Comparison of ENCODE assay signal across 10 cellular contexts in genomic region chr2:100013892-100014677, GRCh38.
DNase-seq lines count a peak whose midpoint lies in the region; ATAC-seq, FAIRE-seq and TF ChIP-seq lines count a peak whose summit lies in the region.
"Had no signal": no experiment of that assay in that cellular context is flagged by ENCODE, and none has a peak within 500 bp of the region (broad histone marks: within the 10 kb centered on the region; RNA-seq: fewer than 3 reads in every experiment).

No MANE protein-coding gene starts in this region.

- CTCF ChIA-PET in H1 (lab: Charles Lee; ENCODE audit: partially characterized antibody), result interaction anchor here (1.1 to 1.8 kb wide), 2 partner anchors 11 to 247 kb away, joined by 3 to 7 read pairs; no protein-coding TSS in a partner anchor

- no peak overlapping the region for H4K5ac ChIP-seq in H1 (ENCODE audit: insufficient read length, low read depth, low read length)

- H3K9me3 ChIP-seq in H1 (ENCODE audit: insufficient read depth in 2 of 2, low read depth in 1 of 2, low read length in 1 of 2) (no peaks in the 10 kb centered on the region; a peak in 1 of 4 replicates), lower lobe of right lung (no peaks in the 10 kb centered on the region), ascending aorta (no peaks in the 10 kb centered on the region)
- no peaks in the 10 kb centered on the region for H3K9me3 ChIP-seq in effector memory CD4-positive, alpha-beta T cell (ENCODE audit: control insufficient read depth, low read length)

- TF ChIP-seq EP300 in H1 (IDR thresholded peaks at IDR 0.05; ENCODE audit: borderline replicate concordance in 1 of 2, low read depth in 2 of 2, low read length in 2 of 2), result no peak

- no peak overlapping the region for H3K27ac ChIP-seq in H1 (ENCODE audit: low read depth, low read length)
- H3K27ac ChIP-seq in lower lobe of right lung, result no peak overlapping the region
- H3K27ac ChIP-seq in ascending aorta, result no peak overlapping the region
- no peak overlapping the region for H3K27ac ChIP-seq in effector memory CD4-positive, alpha-beta T cell (ENCODE audit: insufficient read depth, low read length, poor library complexity, severe bottlenecking)

- peaks cover 0 to 10% of the 10 kb centered on the region in 2 experiments for H4K20me1 ChIP-seq in H1 (replicated peaks in 1 of 2; ENCODE audit: control insufficient read depth in 1 of 2, insufficient read depth in 2 of 2, low read length in 2 of 2)

- H4K91ac ChIP-seq in H1 (replicated peaks; ENCODE audit: insufficient read length, low read length), result no peak overlapping the region

- no peak overlapping the region for H3K14ac ChIP-seq in H1 (ENCODE audit: insufficient read length)

- no peak overlapping the region for H2BK120ac ChIP-seq in H1 (replicated peaks; ENCODE audit: low read depth, low read length)

- no peaks in the 10 kb centered on the region for H3K27me3 ChIP-seq in H1 (replicated peaks in 1 of 4; ENCODE audit: control insufficient read depth in 3 of 4, extremely low read depth in 1 of 4, insufficient read depth in 3 of 4, low read length in 3 of 4)
- H3K27me3 ChIP-seq in lower lobe of right lung (ENCODE audit: low read depth), result no peaks in the 10 kb centered on the region
- no peaks in the 10 kb centered on the region for H3K27me3 ChIP-seq in ascending aorta
- H3K27me3 ChIP-seq in effector memory CD4-positive, alpha-beta T cell (replicated peaks; ENCODE audit: control insufficient read depth, insufficient read depth, low read length, poor library complexity, severe bottlenecking), result no peaks in the 10 kb centered on the region

- peak overlapping the region; percentile 20; the same call in 1 of the 2 replicates for H2BK12ac ChIP-seq in H1 (ENCODE audit: low read depth, low read length)

- WGBS in H1 (ENCODE audit: extremely low coverage in 1 of 2, insufficient coverage in 1 of 2, insufficient read length in 1 of 2, insufficient replicate concordance in 2 of 2, low coverage in 1 of 2, low lambda C conversion rate in 2 of 2, missing lambda C conversion rate in 1 of 2), 2 experiments, result 80% methylated on average over 5 of the region's 5 CpGs; no CpG with 5 or more reads in 1 of the 2 experiments

- no peak overlapping the region; the same call in 1 of the 2 replicates for H4K8ac ChIP-seq in H1 (ENCODE audit: extremely low read depth, insufficient read depth, low read length)

- H3K79me1 ChIP-seq in H1 (ENCODE audit: low read depth, low read length), result no peaks in the 10 kb centered on the region

- TF ChIP-seq RAD21 in H1 (IDR thresholded peaks at IDR 0.05 in 1 of 2, conservative IDR thresholded peaks at IDR 0.05 in 1 of 2; ENCODE audit: low read depth in 2 of 2, low read length in 2 of 2), result no peak; a peak in 1 of 4 replicates

- POLR2A ChIA-PET in H1 (lab: Charles Lee; ENCODE audit: partially characterized antibody), result no interaction called here

- DNase-seq in AG09309 (ENCODE audit: low read depth) (peak; percentile 96), M059J (ENCODE audit: low read depth) (peak; percentile 93), H1 (ENCODE audit: low read depth in 1 of 2, low spot score in 2 of 2) (peak in 1 of 2 experiments; percentile 25), lower lobe of right lung (no peak), ascending aorta (ENCODE audit: low spot score in 2 of 2) (no peak), NK-92 (lab: John Stamatoyannopoulos, UW; ENCODE audit: unreplicated experiment) (no peak)
- DNase-seq in effector memory CD4-positive, alpha-beta T cell, result no peak
- DNase-seq: NCI-H82 had no signal

- ATAC-seq in lower lobe of right lung, result peak; percentile 67 to 68
- no peak for ATAC-seq in HG03095 (IDR thresholded peaks at IDR 0.05; ENCODE audit: unreplicated experiment)

- no peak overlapping the region for H3K9ac ChIP-seq in H1 (replicated peaks in 1 of 4; ENCODE audit: extremely low read depth in 1 of 4, low read depth in 3 of 4, low read length in 3 of 4)

- H3K4me1 ChIP-seq in H1 (replicated peaks in 1 of 4; ENCODE audit: control insufficient read depth in 3 of 4, insufficient read depth in 4 of 4, low read length in 3 of 4) (no peaks in the 10 kb centered on the region), lower lobe of right lung (peaks cover 9% of the 10 kb centered on the region), ascending aorta (peaks cover 0 to 12% of the 10 kb centered on the region in 2 donors)
- H3K4me1 ChIP-seq in effector memory CD4-positive, alpha-beta T cell (ENCODE audit: control insufficient read depth, insufficient read depth, low read length, poor library complexity, severe bottlenecking), result no peaks in the 10 kb centered on the region

- H2AK5ac ChIP-seq in H1 (ENCODE audit: low read depth, low read length), result peak overlapping the region; percentile 5; the same call in 1 of the 2 replicates

- no peak overlapping the region for H3K4me3 ChIP-seq in AG09309 (ENCODE audit: control insufficient read depth, low read depth, low read length)
- no peak overlapping the region for H3K4me3 ChIP-seq in H1 (ENCODE audit: extremely low read depth in 1 of 4, insufficient read depth in 2 of 4, low read depth in 3 of 4, low read length in 4 of 4)
- no peak overlapping the region for H3K4me3 ChIP-seq in lower lobe of right lung
- H3K4me3 ChIP-seq in ascending aorta, result no peak overlapping the region
- H3K4me3 ChIP-seq in effector memory CD4-positive, alpha-beta T cell (ENCODE audit: insufficient read depth, low read depth, low read length, poor library complexity, severe bottlenecking), result no peak overlapping the region

- H2BK5ac ChIP-seq in H1 (ENCODE audit: low read depth, low read length), result no peak overlapping the region

- intact Hi-C loops in lower lobe of right lung (cut with DNase I), result no loop called here
- intact Hi-C loops in ascending aorta (cut with DNase I), result no loop called here

- no peak for TF ChIP-seq POLR2A in H1 (IDR thresholded peaks at IDR 0.05; ENCODE audit: control extremely low read depth in 1 of 2, low read depth in 2 of 2, low read length in 2 of 2)

- no peak for FAIRE-seq in H1 (lab: Jason Lieb, UNC)
- FAIRE-seq: G401.6 had no signal

- no peaks in the 10 kb centered on the region for H3K79me2 ChIP-seq in H1 (ENCODE audit: control insufficient read depth in 1 of 2, insufficient read depth in 2 of 2, low read length in 2 of 2)

- H3K18ac ChIP-seq in H1 (ENCODE audit: extremely low read depth, low read length), result no peak overlapping the region

- no peak overlapping the region for H2AFZ ChIP-seq in H1 (ENCODE audit: low read length)

- no peak overlapping the region for H3K4me2 ChIP-seq in H1 (ENCODE audit: insufficient read depth in 1 of 2, low read depth in 2 of 2, low read length in 2 of 2)

- no peaks in the 10 kb centered on the region for H3K36me3 ChIP-seq in H1 (ENCODE audit: control insufficient read depth in 2 of 4, insufficient read depth in 4 of 4, low read length in 3 of 4)
- H3K36me3 ChIP-seq in lower lobe of right lung, result no peaks in the 10 kb centered on the region
- no peaks in the 10 kb centered on the region for H3K36me3 ChIP-seq in ascending aorta
- H3K36me3 ChIP-seq in effector memory CD4-positive, alpha-beta T cell (ENCODE audit: control insufficient read depth, insufficient read depth, low read length), result no peaks in the 10 kb centered on the region

- no peak overlapping the region for H3K4ac ChIP-seq in H1 (replicated peaks; ENCODE audit: insufficient read length, low read depth, low read length)

- H3K56ac ChIP-seq in H1 (replicated peaks; ENCODE audit: insufficient read length, low read depth, low read length), result no peak overlapping the region

- H2BK20ac ChIP-seq in H1 (ENCODE audit: low read length), result no peak overlapping the region

- H3K23me2 ChIP-seq in H1 (ENCODE audit: low read depth, low read length), result peaks cover 14% of the 10 kb centered on the region; the same call in 1 of the 2 replicates

- TF ChIP-seq CTCF in AG09309 (IDR thresholded peaks at IDR 0.05; ENCODE audit: control insufficient read depth, insufficient read depth, low read depth, low read length, missing control alignments) (peak; percentile 37), H1 (IDR thresholded peaks at IDR 0.05; ENCODE audit: control extremely low read depth in 1 of 3, insufficient read depth in 1 of 3, low read depth in 1 of 3, low read length in 3 of 3) (0 out of 4 replicates have a peak, but pooled peaks of 1 of the 3 experiments have one; percentile 6), lower lobe of right lung (IDR thresholded peaks at IDR 0.05) (no peak), ascending aorta (IDR thresholded peaks at IDR 0.05) (peak in 1 of 3 experiments; percentile 9)

- no peak overlapping the region; the same call in 1 of the 2 replicates for H2BK15ac ChIP-seq in H1 (ENCODE audit: low read length)

- H3K23ac ChIP-seq in H1 (ENCODE audit: insufficient read length), result no peak overlapping the region

TF ChIP-seq in H1, 55 proteins besides CTCF, POLR2A, EP300 and RAD21:
- no peak for TF ChIP-seq POU5F1 (IDR thresholded peaks at IDR 0.05; ENCODE audit: low read depth, low read length)
- TF ChIP-seq KDM5A (IDR thresholded peaks at IDR 0.05; ENCODE audit: low read length), result no peak
- TF ChIP-seq ZNF274 (IDR thresholded peaks at IDR 0.05; ENCODE audit: borderline replicate concordance, extremely low read depth, low read length), result no peak
- no peak for TF ChIP-seq TAF7 (optimal IDR thresholded peaks at IDR 0.05; ENCODE audit: borderline replicate concordance, low read depth, low read length)
- TF ChIP-seq SIRT6 (IDR thresholded peaks at IDR 0.05; ENCODE audit: low read length), result no peak
- no peak for TF ChIP-seq TCF12 (IDR thresholded peaks at IDR 0.05; ENCODE audit: low read depth, low read length)
- no peak for TF ChIP-seq ATF2 (IDR thresholded peaks at IDR 0.05; ENCODE audit: low read length)
- no peak for TF ChIP-seq JUN (IDR thresholded peaks at IDR 0.05; ENCODE audit: low read depth, low read length)
- TF ChIP-seq RFX5 (IDR thresholded peaks at IDR 0.05; ENCODE audit: borderline replicate concordance, low read depth, low read length), result no peak
- peak; percentile 87 for TF ChIP-seq BACH1 (IDR thresholded peaks at IDR 0.05; ENCODE audit: low read length)
- no peak for TF ChIP-seq SP1 (IDR thresholded peaks at IDR 0.05; ENCODE audit: low read depth, low read length)
- TF ChIP-seq SAP30 (IDR thresholded peaks at IDR 0.05; ENCODE audit: insufficient read depth, insufficient replicate concordance, low read length), result no peak
- peak; percentile 27; the same call in 1 of the 2 replicates for TF ChIP-seq MAFK (IDR thresholded peaks at IDR 0.05; ENCODE audit: low read depth, low read length)

Comparison
In these comparisons a context has a peak if more than half of its experiments do, and no peak if none do; other contexts are left out.
1. DNase-seq: peak in AG09309 (single experiment) and M059J (single experiment); none in lower lobe of right lung (single experiment), ascending aorta (0 of 2), NK-92 (single experiment) and effector memory CD4-positive, alpha-beta T cell (0 of 3).